ENCODE assay signal across 8 cellular contexts in the genomic region with DNA sequence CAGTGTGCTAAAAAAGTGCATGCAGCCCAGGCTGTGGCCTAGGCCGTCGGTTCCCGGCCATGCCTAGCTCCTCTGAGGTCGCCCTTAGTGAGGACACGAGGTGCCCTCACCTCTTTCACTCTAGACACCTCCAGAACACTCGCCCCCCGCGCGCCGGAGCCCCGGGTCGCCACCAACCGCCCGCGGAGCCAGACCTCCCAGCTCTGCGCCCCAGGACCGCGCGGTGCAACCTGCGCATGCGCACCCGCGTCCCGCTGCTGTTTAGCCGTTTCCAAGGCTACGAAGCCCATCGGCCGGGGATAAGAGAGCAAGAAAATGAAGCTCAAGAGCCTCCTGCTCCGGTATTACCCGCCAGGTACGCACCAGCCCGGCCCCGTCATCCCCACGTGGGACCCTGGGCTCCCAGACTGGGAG. TPM values are rescaled to one million over a fixed set of nuclear protein-coding genes. Genes with fewer than 3 reads are reported as not detected.
A peak's percentile ranks its signal among the peaks of the same experiment; 100 is the strongest.
DNase-seq lines count a peak whose midpoint lies in the region; ATAC-seq and TF ChIP-seq lines count a peak whose summit lies in the region.

A gene with protein sequence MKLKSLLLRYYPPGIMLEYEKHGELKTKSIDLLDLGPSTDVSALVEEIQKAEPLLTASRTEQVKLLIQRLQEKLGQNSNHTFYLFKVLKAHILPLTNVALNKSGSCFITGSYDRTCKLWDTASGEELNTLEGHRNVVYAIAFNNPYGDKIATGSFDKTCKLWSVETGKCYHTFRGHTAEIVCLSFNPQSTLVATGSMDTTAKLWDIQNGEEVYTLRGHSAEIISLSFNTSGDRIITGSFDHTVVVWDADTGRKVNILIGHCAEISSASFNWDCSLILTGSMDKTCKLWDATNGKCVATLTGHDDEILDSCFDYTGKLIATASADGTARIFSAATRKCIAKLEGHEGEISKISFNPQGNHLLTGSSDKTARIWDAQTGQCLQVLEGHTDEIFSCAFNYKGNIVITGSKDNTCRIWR (plus strand): TSS at position 257 of the 414 bp plus-strand sequence. CDS start 59 bp downstream, at position 316.

- H3K4me1 ChIP-seq in HUES6 (ENCODE audit: control insufficient read depth, insufficient read depth, low read length), result peaks cover 6% of the 10 kb centered on the region; the same call in 1 of the 2 replicates
- H3K4me1 ChIP-seq in esophagus squamous epithelium, result peaks cover 0 to 12% (median 4%) of the 10 kb centered on the region in 3 donors
- H3K4me1 ChIP-seq in testis, result no peaks in the 10 kb centered on the region

- H3K27ac Mint-ChIP-seq in naive B cell, result no peak within 1 kb of the TSS

- TF ChIP-seq CTCF in esophagus squamous epithelium (IDR thresholded peaks at IDR 0.05) (no peak), testis (IDR thresholded peaks at IDR 0.05) (no peak)

- H3K4me3 Mint-ChIP-seq in naive B cell, result no peak within 1 kb of the TSS

- peaks cover 0 to 6% of the 10 kb centered on the region in 2 donors for H3K36me3 Mint-ChIP-seq in naive B cell

- TF ChIP-seq POLR2A in esophagus squamous epithelium (IDR thresholded peaks at IDR 0.05), result no peak
- TF ChIP-seq POLR2A in testis (IDR thresholded peaks at IDR 0.05), result no peak

- no peak within 1 kb of the TSS for H3K27ac ChIP-seq in HUES6 (ENCODE audit: low read depth, low read length)
- no peak within 1 kb of the TSS for H3K27ac ChIP-seq in esophagus squamous epithelium
- no peak within 1 kb of the TSS for H3K27ac ChIP-seq in testis

- no peaks in the 10 kb centered on the region for H3K9me3 ChIP-seq in HUES6 (ENCODE audit: control insufficient read depth, insufficient read depth, low read depth, low read length)
- H3K9me3 ChIP-seq in esophagus squamous epithelium, result no peaks in the 10 kb centered on the region
- no peaks in the 10 kb centered on the region for H3K9me3 ChIP-seq in testis

- intact Hi-C loops in esophagus squamous epithelium (cut with DNase I) (no loop called here), testis (cut with DNase I; ENCODE audit: low total_unique reads) (no loop called here)

- peak within 1 kb of the TSS; percentile 47 for H3K9ac ChIP-seq in HUES6 (ENCODE audit: low read length)

- peak within 1 kb of the TSS; percentile 69 for H3K4me3 ChIP-seq in HUES6 (ENCODE audit: low read depth, low read length)
- H3K4me3 ChIP-seq in esophagus squamous epithelium, result peak within 1 kb of the TSS in 3 of 4 donors; percentile 8 to 53 (median 40)
- peak within 1 kb of the TSS; percentile 40 to 65 for H3K4me3 ChIP-seq in testis

- ATAC-seq in GM18502 (IDR thresholded peaks at IDR 0.05; ENCODE audit: poor library complexity, unreplicated experiment) (peak; percentile 80), naive B cell (ENCODE audit: low read depth in 2 of 2) (peak; percentile 37 to 65)

- H3K27me3 ChIP-seq in HUES6 (ENCODE audit: control insufficient read depth, insufficient read depth, low read length) (peaks cover 8% of the 10 kb centered on the region; the same call in 1 of the 2 replicates), esophagus squamous epithelium (peaks cover 0 to 40% (median 0%) of the 10 kb centered on the region in 4 donors), testis (no peaks in the 10 kb centered on the region)

- H3K27me3 Mint-ChIP-seq in naive B cell, result peaks cover 37 to 61% (median 50%) of the 10 kb centered on the region in 3 donors

- DNase-seq in activated T-cell treated with anti-CD3 and anti-CD28 coated beads for 24 hours (ENCODE audit: low read depth) (peak; percentile 15), esophagus squamous epithelium (lab: John Stamatoyannopoulos, UW) (no peak), naive B cell (peak; percentile 19), testis (peak; percentile 66), medulla oblongata (ENCODE audit: extremely low spot score) (no peak), SIG-M5 treated with dmso at 0.1 percent for 504 hours (lab: John Stamatoyannopoulos, UW; ENCODE audit: unreplicated experiment) (no peak)

- H3K4me1 Mint-ChIP-seq in naive B cell, result no peaks in the 10 kb centered on the region

- 0 to 10% methylated on average over 6 to 11 of the region's 34 CpGs for WGBS in esophagus squamous epithelium, 2 donors
- WGBS in testis, 2 donors, result 1 to 3% methylated on average over 23 to 34 of the region's 34 CpGs

- H3K9me3 Mint-ChIP-seq in naive B cell, result peaks cover 0 to 7% (median 2%) of the 10 kb centered on the region in 7 donors

- H3K36me3 ChIP-seq in HUES6 (ENCODE audit: control insufficient read depth, insufficient read depth, low read length) (no peaks in the 10 kb centered on the region), esophagus squamous epithelium (no peaks in the 10 kb centered on the region), testis (ENCODE audit: low read depth, missing control alignments) (no peaks in the 10 kb centered on the region)

RNA-seq across cellular contexts. Expression of the gene that starts here (rescaled TPM):
- total RNA-seq in esophagus squamous epithelium, result 1 to 10 TPM in 1 of 4 donors, not detected in 3; 1.4 TPM
- polyA plus RNA-seq in naive B cell (ENCODE audit: low read depth in 6 of 6), result not detected
- 10 to 100 TPM; 25.2 to 31.2 TPM for total RNA-seq in testis
- 105 TPM for polyA plus RNA-seq in testis (ENCODE audit: insufficient read depth, low read depth, low replicate concordance)

Comparison
In these comparisons a context has a peak if more than half of its experiments do, and no peak if none do; other contexts are left out.
1. RNA of the gene that starts here (total RNA-seq): 25.2 to 31.2 TPM in testis; 1.4 TPM in esophagus squamous epithelium; every median in the first group is over 10 times any median in the second.
2. RNA of the gene that starts here (polyA plus RNA-seq): 105 TPM in testis (single experiment); not detected in naive B cell; every median in the first group is over 100 times any median in the second.
3. Peak in DNase-seq and ATAC-seq in naive B cell; RNA of the gene not detected or under 1 TPM.
4. DNase-seq: peak in activated T-cell treated with anti-CD3 and anti-CD28 coated beads for 24 hours (single experiment) and testis (single experiment); none in esophagus squamous epithelium (single experiment), medulla oblongata (single experiment) and SIG-M5 treated with dmso at 0.1 percent for 504 hours (single experiment).
5. Peak in every context shown above with its lines, with median percentiles within 50 percentile points of each other: H3K4me3 ChIP-seq.